Comparison of ENCODE assay signal across 1 cellular context in genomic region chr6:8203337-8203736, GRCh38.
TF ChIP-seq lines count a peak whose summit lies in the region.

No MANE protein-coding gene starts in this region.

TF ChIP-seq in GM23338, 12 proteins besides CTCF, POLR2A, EP300 and RAD21 (continued from another document):
- no peak for TF ChIP-seq ZNF462 (CRISPR knock-in tag; IDR thresholded peaks at IDR 0.05)
- TF ChIP-seq CREB1 (CRISPR knock-in tag; IDR thresholded peaks at IDR 0.05; ENCODE audit: low read depth), result no peak
- TF ChIP-seq ZNF331 (CRISPR knock-in tag; IDR thresholded peaks at IDR 0.05; ENCODE audit: low read depth), result no peak
- no peak for TF ChIP-seq STAT1 (IDR thresholded peaks at IDR 0.05; ENCODE audit: unreplicated experiment)
- no peak for TF ChIP-seq POLR2AphosphoS5 (IDR thresholded peaks at IDR 0.05; ENCODE audit: low read depth)
- TF ChIP-seq EZH2phosphoT487 (IDR thresholded peaks at IDR 0.05; ENCODE audit: unreplicated experiment), result no peak
- TF ChIP-seq EZH2 (IDR thresholded peaks at IDR 0.05; ENCODE audit: low read depth, unreplicated experiment), result no peak
- TF ChIP-seq ZNF114 (CRISPR knock-in tag; IDR thresholded peaks at IDR 0.05), result no peak
- no peak for TF ChIP-seq REST (IDR thresholded peaks at IDR 0.05; ENCODE audit: unreplicated experiment)
